In genomic region chr1:117284408-117285215, GRCh38 we compare ENCODE assay signal across 8 cellular contexts.
DNase-seq lines count a peak whose midpoint lies in the region; ATAC-seq, FAIRE-seq and TF ChIP-seq lines count a peak whose summit lies in the region.

No MANE protein-coding gene starts in this region.

- no TSS peak for BruUV-seq in HepG2 (replicated peaks; lab: Mats Ljungman, UMichigan)

- no peak overlapping the region for H3K27ac Mint-ChIP-seq in stimulated activated effector memory CD8-positive, alpha-beta T cell treated with anti-CD3 and anti-CD28 coated beads, Interleukin-12 subunit alpha, Interleukin-12 subunit beta, amount 100 ng/mL, for 72 hours

- DNase-seq in AG08396 (ENCODE audit: low spot score) (peak; percentile 61), NCI-H69 (lab: John Stamatoyannopoulos, UW) (peak; percentile 81), cerebellar cortex (ENCODE audit: low spot score) (peak; percentile 67), HepG2 (ENCODE audit: low spot score) (peak; percentile 52)
- DNase-seq in stimulated activated effector memory CD8-positive, alpha-beta T cell treated with anti-CD3 and anti-CD28 coated beads, Interleukin-12 subunit alpha, Interleukin-12 subunit beta, amount 100 ng/mL, for 72 hours (ENCODE audit: low spot score in 2 of 2): no peak

- H2AFZ ChIP-seq in HepG2 (ENCODE audit: low read length): no peak overlapping the region

- peak; percentile 68 for ATAC-seq in HepG2
- ATAC-seq in GM18873 (IDR thresholded peaks at IDR 0.05; ENCODE audit: low FRiP score, unreplicated experiment): no peak
- no peak for ATAC-seq in stimulated activated effector memory CD8-positive, alpha-beta T cell treated with anti-CD3 and anti-CD28 coated beads, Interleukin-12 subunit alpha, Interleukin-12 subunit beta, amount 100 ng/mL, for 72 hours
- ATAC-seq in HG03108 (IDR thresholded peaks at IDR 0.05; ENCODE audit: unreplicated experiment): no peak

- POLR2A ChIA-PET in HEK293 (lab: Yijun Ruan, JAX): no interaction called here
- POLR2A ChIA-PET in HepG2 (lab: Yijun Ruan, JAX): no interaction called here

- H3K36me3 ChIP-seq in HEK293 (ENCODE audit: control insufficient read depth in 2 of 2, insufficient read depth in 1 of 2, low read length in 2 of 2) (no peaks in the 10 kb centered on the region), HepG2 (replicated peaks in 1 of 2; ENCODE audit: control insufficient read depth in 1 of 2, insufficient read depth in 2 of 2, low read length in 2 of 2) (no peaks in the 10 kb centered on the region)

- intact Hi-C loops in HepG2 (cut with micrococcal nuclease; ENCODE audit: unreplicated experiment): loop anchor here (1.0 to 10.0 kb wide), 4 partner anchors 60 to 216 kb away; partner anchors contain the start of gene TRIM45

- WGBS in HepG2 (ENCODE audit: low lambda C conversion rate): under 1% methylated on average over 3 of the region's 3 CpGs

- no peak overlapping the region for H3K9ac ChIP-seq in HepG2 (ENCODE audit: insufficient read depth, low read depth, low read length)

- H3K4me1 ChIP-seq in HEK293 (ENCODE audit: control insufficient read depth, insufficient read depth, low read length) (no peaks in the 10 kb centered on the region), HepG2 (ENCODE audit: insufficient read depth, low read length) (no peaks in the 10 kb centered on the region)

- TF ChIP-seq EP300 in HepG2 (IDR thresholded peaks at IDR 0.05; ENCODE audit: low read depth in 2 of 2, low read length in 2 of 2) (no peak), HepG2 (CRISPR knock-in tag; IDR thresholded peaks at IDR 0.05; ENCODE audit: borderline replicate concordance) (no peak)

- no peak for FAIRE-seq in HepG2 (lab: Jason Lieb, UNC)

- H3K9me3 ChIP-seq in HEK293 (ENCODE audit: control insufficient read depth, insufficient read depth, low read depth, low read length): no peaks in the 10 kb centered on the region
- H3K9me3 ChIP-seq in HepG2 (ENCODE audit: low read length): no peaks in the 10 kb centered on the region

- CTCF ChIA-PET in HEK293 (lab: Yijun Ruan, JAX): interaction anchor here (0.5 to 3.5 kb wide), 50 partner anchors 8 to 1660 kb away, joined by 3 to 101 read pairs (median 4); partner anchors contain the start of genes TRIM45 and TTF2
- CTCF ChIA-PET in HepG2 (lab: Yijun Ruan, JAX; ENCODE audit: low intra/inter-chr PET ratio, low total read pairs): interaction anchor here (3.4 kb wide), 1 partner anchor 217 kb away, joined by 21 read pairs; no protein-coding TSS in a partner anchor

- no peaks in the 10 kb centered on the region for H3K9me3 Mint-ChIP-seq in stimulated activated effector memory CD8-positive, alpha-beta T cell treated with anti-CD3 and anti-CD28 coated beads, Interleukin-12 subunit alpha, Interleukin-12 subunit beta, amount 100 ng/mL, for 72 hours

- peak; percentile 64 for TF ChIP-seq CTCF in HEK293 (tag by site-specific recombination; IDR thresholded peaks at IDR 0.05)
- peak; percentile 64 for TF ChIP-seq CTCF in HepG2 (CRISPR knock-in tag; IDR thresholded peaks at IDR 0.05)

- no peak for TF ChIP-seq RAD21 in HepG2 (CRISPR knock-in tag; IDR thresholded peaks at IDR 0.05)

- H3K4me2 ChIP-seq in HepG2 (ENCODE audit: low read depth, low read length): no peak overlapping the region

- in situ Hi-C loops in HepG2 (cut with HindIII; ENCODE audit: extremely low pct_ligation_motif_present, low pct_unique_long_range_greater_than_20kb): loop anchor here (5.0 to 25.0 kb wide), 2 partner anchors 147 to 217 kb away; no protein-coding TSS in a partner anchor

- H3K27ac ChIP-seq in HEK293 (ENCODE audit: extremely low read depth, low read depth, low read length) (no peak overlapping the region), HepG2 (ENCODE audit: extremely low read length, insufficient read depth, low read length) (no peak overlapping the region)

- H3K4me3 Mint-ChIP-seq in stimulated activated effector memory CD8-positive, alpha-beta T cell treated with anti-CD3 and anti-CD28 coated beads, Interleukin-12 subunit alpha, Interleukin-12 subunit beta, amount 100 ng/mL, for 72 hours: no peak overlapping the region

- no peaks in the 10 kb centered on the region for H3K4me1 Mint-ChIP-seq in stimulated activated effector memory CD8-positive, alpha-beta T cell treated with anti-CD3 and anti-CD28 coated beads, Interleukin-12 subunit alpha, Interleukin-12 subunit beta, amount 100 ng/mL, for 72 hours

- H3K27me3 ChIP-seq in HepG2 (ENCODE audit: control insufficient read depth in 1 of 2, insufficient read depth in 2 of 2, low read length in 2 of 2): no peaks in the 10 kb centered on the region; a peak in 1 of 5 replicates

- H3K79me2 ChIP-seq in HepG2 (ENCODE audit: insufficient read depth, low read length): no peaks in the 10 kb centered on the region

- H4K20me1 ChIP-seq in HepG2 (ENCODE audit: insufficient read depth, low read length): no peaks in the 10 kb centered on the region

- H3K36me3 Mint-ChIP-seq in stimulated activated effector memory CD8-positive, alpha-beta T cell treated with anti-CD3 and anti-CD28 coated beads, Interleukin-12 subunit alpha, Interleukin-12 subunit beta, amount 100 ng/mL, for 72 hours: no peaks in the 10 kb centered on the region

- no peak overlapping the region for H3K4me3 ChIP-seq in HEK293 (ENCODE audit: low read depth, low read length)
- no peak overlapping the region for H3K4me3 ChIP-seq in HepG2 (replicated peaks in 1 of 3; ENCODE audit: insufficient read depth in 1 of 3, low read depth in 2 of 3, low read length in 3 of 3)

- no peak for TF ChIP-seq POLR2A in HepG2 (IDR thresholded peaks at IDR 0.05; ENCODE audit: insufficient read depth in 1 of 2, low read depth in 2 of 2, low read length in 2 of 2)

TF ChIP-seq in HEK293, 187 proteins besides CTCF, POLR2A, EP300 and RAD21:
- TF ChIP-seq ZNF660 (tag by site-specific recombination; IDR thresholded peaks at IDR 0.05): 0 out of 2 replicates have a peak, but pooled peaks have one; percentile 38
- peak; percentile 91 for TF ChIP-seq ZNF654 (tag by site-specific recombination; IDR thresholded peaks at IDR 0.05; ENCODE audit: low read depth)
- TF ChIP-seq PRDM10 (tag by site-specific recombination; IDR thresholded peaks at IDR 0.05): 0 out of 2 replicates have a peak, but pooled peaks have one; percentile 37
- TF ChIP-seq ZNF768 (tag by site-specific recombination; IDR thresholded peaks at IDR 0.05): no peak

TF ChIP-seq in HepG2, 621 proteins besides CTCF, POLR2A, EP300 and RAD21:
- TF ChIP-seq SMC3 (IDR thresholded peaks at IDR 0.05; ENCODE audit: low read length) (peak; percentile 70), ZNF550 (CRISPR knock-in tag; IDR thresholded peaks at IDR 0.05; ENCODE audit: borderline replicate concordance) (no peak), STAG1 (CRISPR knock-in tag; IDR thresholded peaks at IDR 0.05) (peak; percentile 74)
TF ChIP-seq in HepG2: peak in this region for 2.

Comparison
In these comparisons a context has a peak if more than half of its experiments do, and no peak if none do; other contexts are left out.
1. DNase-seq: peak in AG08396 (single experiment), NCI-H69 (single experiment), cerebellar cortex (single experiment) and HepG2 (single experiment); none in stimulated activated effector memory CD8-positive, alpha-beta T cell treated with anti-CD3 and anti-CD28 coated beads, Interleukin-12 subunit alpha, Interleukin-12 subunit beta, amount 100 ng/mL, for 72 hours (0 of 2).